Comparison of ENCODE assay signal across 1 cellular context in genomic region chr6:14711056-14711703, GRCh38.
TF ChIP-seq lines count a peak whose summit lies in the region.

No MANE protein-coding gene starts in this region.

TF ChIP-seq in K562, 482 proteins besides CTCF, POLR2A, EP300 and RAD21 (continued from another document and continues in another):
- TF ChIP-seq ZNF398 (CRISPR knock-in tag; IDR thresholded peaks at IDR 0.05), result no peak
- TF ChIP-seq MTA2 (IDR thresholded peaks at IDR 0.05; ENCODE audit: low read depth), result peak; percentile 62
- TF ChIP-seq RBM22 (IDR thresholded peaks at IDR 0.05; ENCODE audit: low read depth, low read length, poor library complexity, severe bottlenecking), result no peak
- TF ChIP-seq LARP7 (IDR thresholded peaks at IDR 0.05), result no peak
- TF ChIP-seq, protein P1, sequence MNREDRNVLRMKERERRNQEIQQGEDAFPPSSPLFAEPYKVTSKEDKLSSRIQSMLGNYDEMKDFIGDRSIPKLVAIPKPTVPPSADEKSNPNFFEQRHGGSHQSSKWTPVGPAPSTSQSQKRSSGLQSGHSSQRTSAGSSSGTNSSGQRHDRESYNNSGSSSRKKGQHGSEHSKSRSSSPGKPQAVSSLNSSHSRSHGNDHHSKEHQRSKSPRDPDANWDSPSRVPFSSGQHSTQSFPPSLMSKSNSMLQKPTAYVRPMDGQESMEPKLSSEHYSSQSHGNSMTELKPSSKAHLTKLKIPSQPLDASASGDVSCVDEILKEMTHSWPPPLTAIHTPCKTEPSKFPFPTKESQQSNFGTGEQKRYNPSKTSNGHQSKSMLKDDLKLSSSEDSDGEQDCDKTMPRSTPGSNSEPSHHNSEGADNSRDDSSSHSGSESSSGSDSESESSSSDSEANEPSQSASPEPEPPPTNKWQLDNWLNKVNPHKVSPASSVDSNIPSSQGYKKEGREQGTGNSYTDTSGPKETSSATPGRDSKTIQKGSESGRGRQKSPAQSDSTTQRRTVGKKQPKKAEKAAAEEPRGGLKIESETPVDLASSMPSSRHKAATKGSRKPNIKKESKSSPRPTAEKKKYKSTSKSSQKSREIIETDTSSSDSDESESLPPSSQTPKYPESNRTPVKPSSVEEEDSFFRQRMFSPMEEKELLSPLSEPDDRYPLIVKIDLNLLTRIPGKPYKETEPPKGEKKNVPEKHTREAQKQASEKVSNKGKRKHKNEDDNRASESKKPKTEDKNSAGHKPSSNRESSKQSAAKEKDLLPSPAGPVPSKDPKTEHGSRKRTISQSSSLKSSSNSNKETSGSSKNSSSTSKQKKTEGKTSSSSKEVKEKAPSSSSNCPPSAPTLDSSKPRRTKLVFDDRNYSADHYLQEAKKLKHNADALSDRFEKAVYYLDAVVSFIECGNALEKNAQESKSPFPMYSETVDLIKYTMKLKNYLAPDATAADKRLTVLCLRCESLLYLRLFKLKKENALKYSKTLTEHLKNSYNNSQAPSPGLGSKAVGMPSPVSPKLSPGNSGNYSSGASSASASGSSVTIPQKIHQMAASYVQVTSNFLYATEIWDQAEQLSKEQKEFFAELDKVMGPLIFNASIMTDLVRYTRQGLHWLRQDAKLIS (CRISPR knock-in tag; IDR thresholded peaks at IDR 0.05), result 0 out of 2 replicates have a peak, but pooled peaks have one; percentile 18
- no peak for TF ChIP-seq PHTF2 (CRISPR knock-in tag; IDR thresholded peaks at IDR 0.05)
- TF ChIP-seq ZNF282 (CRISPR knock-in tag; IDR thresholded peaks at IDR 0.05), result no peak
- no peak for TF ChIP-seq ZNF140 (CRISPR knock-in tag; IDR thresholded peaks at IDR 0.05)
- peak; percentile 66 to 90; a peak in 3 of 4 replicates for TF ChIP-seq ARNT (IDR thresholded peaks at IDR 0.05)
- TF ChIP-seq, protein P2, sequence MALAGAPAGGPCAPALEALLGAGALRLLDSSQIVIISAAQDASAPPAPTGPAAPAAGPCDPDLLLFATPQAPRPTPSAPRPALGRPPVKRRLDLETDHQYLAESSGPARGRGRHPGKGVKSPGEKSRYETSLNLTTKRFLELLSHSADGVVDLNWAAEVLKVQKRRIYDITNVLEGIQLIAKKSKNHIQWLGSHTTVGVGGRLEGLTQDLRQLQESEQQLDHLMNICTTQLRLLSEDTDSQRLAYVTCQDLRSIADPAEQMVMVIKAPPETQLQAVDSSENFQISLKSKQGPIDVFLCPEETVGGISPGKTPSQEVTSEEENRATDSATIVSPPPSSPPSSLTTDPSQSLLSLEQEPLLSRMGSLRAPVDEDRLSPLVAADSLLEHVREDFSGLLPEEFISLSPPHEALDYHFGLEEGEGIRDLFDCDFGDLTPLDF (CRISPR knock-in tag; IDR thresholded peaks at IDR 0.05), result no peak; the same call in 1 of the 2 replicates
- no peak for TF ChIP-seq TGIF2 (CRISPR knock-in tag; IDR thresholded peaks at IDR 0.05)
- peak; percentile 97 for TF ChIP-seq ZNF175 (CRISPR knock-in tag; IDR thresholded peaks at IDR 0.05; ENCODE audit: low read depth)
- TF ChIP-seq E2F8 (IDR thresholded peaks at IDR 0.05; ENCODE audit: low read depth, partially characterized antibody), result no peak
- TF ChIP-seq, protein P3, sequence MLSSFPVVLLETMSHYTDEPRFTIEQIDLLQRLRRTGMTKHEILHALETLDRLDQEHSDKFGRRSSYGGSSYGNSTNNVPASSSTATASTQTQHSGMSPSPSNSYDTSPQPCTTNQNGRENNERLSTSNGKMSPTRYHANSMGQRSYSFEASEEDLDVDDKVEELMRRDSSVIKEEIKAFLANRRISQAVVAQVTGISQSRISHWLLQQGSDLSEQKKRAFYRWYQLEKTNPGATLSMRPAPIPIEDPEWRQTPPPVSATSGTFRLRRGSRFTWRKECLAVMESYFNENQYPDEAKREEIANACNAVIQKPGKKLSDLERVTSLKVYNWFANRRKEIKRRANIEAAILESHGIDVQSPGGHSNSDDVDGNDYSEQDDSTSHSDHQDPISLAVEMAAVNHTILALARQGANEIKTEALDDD (IDR thresholded peaks at IDR 0.05), result peak; percentile 80
- TF ChIP-seq, protein P4, sequence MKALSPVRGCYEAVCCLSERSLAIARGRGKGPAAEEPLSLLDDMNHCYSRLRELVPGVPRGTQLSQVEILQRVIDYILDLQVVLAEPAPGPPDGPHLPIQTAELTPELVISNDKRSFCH (CRISPR knock-in tag; IDR thresholded peaks at IDR 0.05), result no peak
- TF ChIP-seq, protein P4 (tag; IDR thresholded peaks at IDR 0.05), result peak; percentile 53; the same call in 1 of the 2 replicates
- TF ChIP-seq, protein P5, sequence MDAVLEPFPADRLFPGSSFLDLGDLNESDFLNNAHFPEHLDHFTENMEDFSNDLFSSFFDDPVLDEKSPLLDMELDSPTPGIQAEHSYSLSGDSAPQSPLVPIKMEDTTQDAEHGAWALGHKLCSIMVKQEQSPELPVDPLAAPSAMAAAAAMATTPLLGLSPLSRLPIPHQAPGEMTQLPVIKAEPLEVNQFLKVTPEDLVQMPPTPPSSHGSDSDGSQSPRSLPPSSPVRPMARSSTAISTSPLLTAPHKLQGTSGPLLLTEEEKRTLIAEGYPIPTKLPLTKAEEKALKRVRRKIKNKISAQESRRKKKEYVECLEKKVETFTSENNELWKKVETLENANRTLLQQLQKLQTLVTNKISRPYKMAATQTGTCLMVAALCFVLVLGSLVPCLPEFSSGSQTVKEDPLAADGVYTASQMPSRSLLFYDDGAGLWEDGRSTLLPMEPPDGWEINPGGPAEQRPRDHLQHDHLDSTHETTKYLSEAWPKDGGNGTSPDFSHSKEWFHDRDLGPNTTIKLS (IDR thresholded peaks at IDR 0.05; ENCODE audit: borderline replicate concordance, low read depth), result 0 out of 2 replicates have a peak, but pooled peaks have one; percentile 62
- peak; percentile 64 for TF ChIP-seq SUPT5H (IDR thresholded peaks at IDR 0.05)
- TF ChIP-seq IFI16 (CRISPR knock-in tag; IDR thresholded peaks at IDR 0.05), result no peak
- no peak for TF ChIP-seq ZNF696 (CRISPR knock-in tag; conservative IDR thresholded peaks at IDR 0.05)
- peak; percentile 72 to 92; a peak in 3 of 4 replicates for TF ChIP-seq FOXK2 (conservative IDR thresholded peaks at IDR 0.05 in 1 of 2, IDR thresholded peaks at IDR 0.05 in 1 of 2; ENCODE audit: low read depth in 2 of 2)
- TF ChIP-seq, protein P6, sequence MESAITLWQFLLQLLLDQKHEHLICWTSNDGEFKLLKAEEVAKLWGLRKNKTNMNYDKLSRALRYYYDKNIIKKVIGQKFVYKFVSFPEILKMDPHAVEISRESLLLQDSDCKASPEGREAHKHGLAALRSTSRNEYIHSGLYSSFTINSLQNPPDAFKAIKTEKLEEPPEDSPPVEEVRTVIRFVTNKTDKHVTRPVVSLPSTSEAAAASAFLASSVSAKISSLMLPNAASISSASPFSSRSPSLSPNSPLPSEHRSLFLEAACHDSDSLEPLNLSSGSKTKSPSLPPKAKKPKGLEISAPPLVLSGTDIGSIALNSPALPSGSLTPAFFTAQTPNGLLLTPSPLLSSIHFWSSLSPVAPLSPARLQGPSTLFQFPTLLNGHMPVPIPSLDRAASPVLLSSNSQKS (CRISPR knock-in tag; IDR thresholded peaks at IDR 0.05), result no peak
- TF ChIP-seq MLLT1 (IDR thresholded peaks at IDR 0.05), result peak; percentile 58 to 81; a peak in 3 of 4 replicates
- TF ChIP-seq BRF1 (IDR thresholded peaks at IDR 0.05; ENCODE audit: borderline replicate concordance, extremely low read depth, insufficient read length), result no peak
- TF ChIP-seq RBM25 (IDR thresholded peaks at IDR 0.05; ENCODE audit: low read depth, low read length, severe bottlenecking), result no peak
- TF ChIP-seq, protein P7, sequence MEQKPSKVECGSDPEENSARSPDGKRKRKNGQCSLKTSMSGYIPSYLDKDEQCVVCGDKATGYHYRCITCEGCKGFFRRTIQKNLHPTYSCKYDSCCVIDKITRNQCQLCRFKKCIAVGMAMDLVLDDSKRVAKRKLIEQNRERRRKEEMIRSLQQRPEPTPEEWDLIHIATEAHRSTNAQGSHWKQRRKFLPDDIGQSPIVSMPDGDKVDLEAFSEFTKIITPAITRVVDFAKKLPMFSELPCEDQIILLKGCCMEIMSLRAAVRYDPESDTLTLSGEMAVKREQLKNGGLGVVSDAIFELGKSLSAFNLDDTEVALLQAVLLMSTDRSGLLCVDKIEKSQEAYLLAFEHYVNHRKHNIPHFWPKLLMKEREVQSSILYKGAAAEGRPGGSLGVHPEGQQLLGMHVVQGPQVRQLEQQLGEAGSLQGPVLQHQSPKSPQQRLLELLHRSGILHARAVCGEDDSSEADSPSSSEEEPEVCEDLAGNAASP (IDR thresholded peaks at IDR 0.05), result no peak
- peak; percentile 80 for TF ChIP-seq SMAD1 (IDR thresholded peaks at IDR 0.05; ENCODE audit: low read depth, low read length, partially characterized antibody)
- TF ChIP-seq ZNF146 (CRISPR knock-in tag; IDR thresholded peaks at IDR 0.05; ENCODE audit: unreplicated experiment), result no peak
- TF ChIP-seq BACH1 (tag; IDR thresholded peaks at IDR 0.05), result peak; percentile 91
- TF ChIP-seq HMGN3 (IDR thresholded peaks at IDR 0.05; ENCODE audit: borderline replicate concordance, extremely low read depth, insufficient read length, low read depth, low read length), result no peak
- 0 out of 2 replicates have a peak, but pooled peaks have one; percentile 57 for TF ChIP-seq ZFPM2 (CRISPR knock-in tag; IDR thresholded peaks at IDR 0.05)
- TF ChIP-seq FOXA3 (CRISPR knock-in tag; conservative IDR thresholded peaks at IDR 0.05 in 1 of 2, IDR thresholded peaks at IDR 0.05 in 1 of 2), result 0 out of 4 replicates have a peak, but pooled peaks of 1 of the 2 experiments have one; percentile 4
- TF ChIP-seq GABPA (tag; conservative IDR thresholded peaks at IDR 0.05; ENCODE audit: low read depth), result no peak; the same call in 1 of the 2 replicates
- peak in 1 of 2 experiments; percentile 58; a peak in 2 of 4 replicates for TF ChIP-seq MNT (conservative IDR thresholded peaks at IDR 0.05)
- peak; percentile 91 for TF ChIP-seq MAFF (IDR thresholded peaks at IDR 0.05; ENCODE audit: low read length)
- TF ChIP-seq ILF3 (IDR thresholded peaks at IDR 0.05; ENCODE audit: borderline replicate concordance), result no peak
- no peak for TF ChIP-seq PREB (CRISPR knock-in tag; IDR thresholded peaks at IDR 0.05)
- TF ChIP-seq YBX1 (IDR thresholded peaks at IDR 0.05), result no peak
- no peak for TF ChIP-seq NFYB (IDR thresholded peaks at IDR 0.05; ENCODE audit: extremely low read depth, insufficient read length)
- TF ChIP-seq L3MBTL2 (IDR thresholded peaks at IDR 0.05), result peak; percentile 84; the same call in 1 of the 2 replicates
- TF ChIP-seq SMARCA5 (IDR thresholded peaks at IDR 0.05), result 0 out of 2 replicates have a peak, but pooled peaks have one; percentile 19
